In the genomic region with DNA sequence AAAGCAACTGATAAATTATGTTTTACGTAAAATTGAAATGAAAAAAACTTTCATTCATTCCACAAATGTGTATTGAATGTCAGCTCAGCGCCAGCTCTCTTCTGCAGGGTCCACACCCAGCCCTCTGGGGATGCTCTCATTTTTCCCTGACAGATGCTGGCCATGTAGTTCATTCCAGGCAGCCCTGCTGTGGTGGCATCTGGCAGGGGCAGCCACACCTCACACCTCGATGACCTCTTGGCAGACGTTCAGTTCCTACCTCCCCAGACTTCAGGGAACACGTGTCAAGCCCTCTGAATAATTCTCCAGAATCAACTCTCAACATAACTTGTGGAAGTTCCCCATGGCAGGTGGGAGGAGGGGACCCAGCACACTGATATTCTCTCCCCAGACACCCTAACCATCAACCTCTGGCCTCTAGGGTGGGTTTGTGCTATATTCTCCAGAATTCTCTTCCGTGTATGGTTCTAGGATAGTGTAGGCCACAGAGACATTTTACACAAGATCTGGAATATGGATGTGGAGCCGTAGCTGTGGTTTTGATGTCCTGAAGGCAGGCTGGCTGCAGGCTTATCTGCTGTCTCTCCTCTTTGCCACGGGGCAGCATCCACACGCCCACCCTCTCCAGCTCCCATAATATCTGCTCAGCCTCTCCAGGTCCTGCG, we compare ENCODE assay signal across 27 cellular contexts.
DNase-seq lines count a peak whose midpoint lies in the region; ATAC-seq, FAIRE-seq and TF ChIP-seq lines count a peak whose summit lies in the region.
"Had no signal": no experiment of that assay in that cellular context is flagged by ENCODE, and none has a peak within 500 bp of the region (broad histone marks: within the 10 kb centered on the region; RNA-seq: fewer than 3 reads in every experiment).

No MANE protein-coding gene starts in this region.

- TF ChIP-seq POLR2A in esophagus muscularis mucosa (IDR thresholded peaks at IDR 0.05; ENCODE audit: low read depth), result no peak

- H3K4me1 ChIP-seq in left ventricle myocardium inferior (peaks cover 14% of the 10 kb centered on the region), esophagus muscularis mucosa (peaks cover 0 to 14% (median 5%) of the 10 kb centered on the region in 4 donors)
- H3K4me1 ChIP-seq: ascending aorta had no signal

- H3K36me3 ChIP-seq in left ventricle myocardium inferior (no peaks in the 10 kb centered on the region), esophagus muscularis mucosa (no peaks in the 10 kb centered on the region)
- H3K36me3 ChIP-seq: ascending aorta, cardiac muscle cell, neutrophil had no signal

- DNase-seq in left ventricle myocardium inferior (no peak), Right ventricle myocardium inferior (ENCODE audit: missing footprints) (no peak), esophagus muscularis mucosa (ENCODE audit: extremely low spot score) (peak; percentile 90), urothelium cell line (ENCODE audit: low spot score) (no peak), NCI-H510A treated with DMSO at 0.1 percent for 48 hours (lab: John Stamatoyannopoulos, UW) (no peak)
- DNase-seq: activated CD4-positive, alpha-beta memory T cell treated with anti-CD3 and anti-CD28 coated beads, Interleukin-2, amount 10 ng/mL, durations not matched to agents 7 days and 5 days; activated CD4-positive, alpha-beta T cell treated with anti-CD3 and anti-CD28 coated beads for 1 hour; CD4-positive, alpha-beta memory T cell; EL; foreskin fibroblast; NCI-H1930; NCI-H2227 treated with DMSO at 0.1 percent for 48 hours; NCI-H82; stimulated activated naive CD8-positive, alpha-beta T cell treated with anti-CD3 and anti-CD28 coated beads, Interleukin-15, amount 100 ng/mL, for 72 hours had no signal

- H3K27me3 Mint-ChIP-seq in stimulated activated memory B cell treated with anti-CD40 and anti-IgM and Interleukin-4, amounts not matched to agents 10 μg/mL and 1 μg/mL and 100 μg/mL, for 72 hours, result peaks cover 20% of the 10 kb centered on the region
- H3K27me3 Mint-ChIP-seq: activated naive CD8-positive, alpha-beta T cell had no signal

- no peak overlapping the region for H3K4me3 Mint-ChIP-seq in stimulated activated memory B cell treated with anti-CD40 and anti-IgM and Interleukin-4, amounts not matched to agents 10 μg/mL and 1 μg/mL and 100 μg/mL, for 72 hours
- H3K4me3 Mint-ChIP-seq: activated CD4-positive, alpha-beta memory T cell treated with anti-CD3 and anti-CD28 coated beads, Interleukin-2, amount 10 ng/mL, durations not matched to agents 7 days and 5 days; activated naive CD8-positive, alpha-beta T cell; CD4-positive, alpha-beta memory T cell; memory B cell; stimulated activated naive CD8-positive, alpha-beta T cell treated with anti-CD3 and anti-CD28 coated beads, Interleukin-15, amount 100 ng/mL, for 72 hours; type B pancreatic cell had no signal

- H3K27ac Mint-ChIP-seq in stimulated activated memory B cell treated with anti-CD40 and anti-IgM and Interleukin-4, amounts not matched to agents 10 μg/mL and 1 μg/mL and 100 μg/mL, for 72 hours, result no peak overlapping the region
- H3K27ac Mint-ChIP-seq: activated CD4-positive, alpha-beta memory T cell treated with anti-CD3 and anti-CD28 coated beads, Interleukin-2, amount 10 ng/mL, durations not matched to agents 7 days and 5 days; activated naive CD8-positive, alpha-beta T cell; activated T-helper 2 cell treated with anti-CD3 and anti-CD28 coated beads, Interferon-gamma antibody, Interleukin-2, Interleukin-4, amounts not matched to agents 10 μg/mL and 5 μg/mL and 100 μg/mL, durations not matched to agents 14 hours and 24 hours and 36 hours; memory B cell; progenitor cell of endocrine pancreas; type B pancreatic cell had no signal

- peaks cover 14% of the 10 kb centered on the region for H3K4me1 Mint-ChIP-seq in stimulated activated memory B cell treated with anti-CD40 and anti-IgM and Interleukin-4, amounts not matched to agents 10 μg/mL and 1 μg/mL and 100 μg/mL, for 72 hours
- H3K4me1 Mint-ChIP-seq: activated CD4-positive, alpha-beta memory T cell treated with anti-CD3 and anti-CD28 coated beads, Interleukin-2, amount 10 ng/mL, durations not matched to agents 7 days and 5 days; CD4-positive, alpha-beta memory T cell; stimulated activated naive CD8-positive, alpha-beta T cell treated with anti-CD3 and anti-CD28 coated beads, Interleukin-15, amount 100 ng/mL, for 72 hours had no signal

- WGBS in esophagus muscularis mucosa, result 80% methylated on average over 9 of the region's 10 CpGs

- no peak for FAIRE-seq in urothelium cell line (lab: Jason Lieb, UNC)
- FAIRE-seq: GM12878 had no signal

- ATAC-seq in Right ventricle myocardium inferior, result no peak
- ATAC-seq in stimulated activated memory B cell treated with anti-CD40 and anti-IgM and Interleukin-4, amounts not matched to agents 10 μg/mL and 1 μg/mL and 100 μg/mL, for 72 hours, result peak; percentile 12
- no peak for ATAC-seq in GM21423 (IDR thresholded peaks at IDR 0.05; ENCODE audit: unreplicated experiment)
- ATAC-seq in HG02763 (IDR thresholded peaks at IDR 0.05; ENCODE audit: unreplicated experiment), result no peak
- ATAC-seq: GM12878; SK-N-SH treated with all-trans-retinoic acid at 6 μM for 48 hours; stimulated activated naive CD8-positive, alpha-beta T cell treated with anti-CD3 and anti-CD28 coated beads, Interleukin-15, amount 100 ng/mL, for 72 hours had no signal

- peaks cover 5% of the 10 kb centered on the region for H3K36me3 Mint-ChIP-seq in stimulated activated memory B cell treated with anti-CD40 and anti-IgM and Interleukin-4, amounts not matched to agents 10 μg/mL and 1 μg/mL and 100 μg/mL, for 72 hours
- H3K36me3 Mint-ChIP-seq: activated naive CD8-positive, alpha-beta T cell; type B pancreatic cell had no signal

- H3K27me3 ChIP-seq in left ventricle myocardium inferior (ENCODE audit: low read depth) (no peaks in the 10 kb centered on the region), esophagus muscularis mucosa (no peaks in the 10 kb centered on the region)
- H3K27me3 ChIP-seq: ascending aorta, cardiac muscle cell, neutrophil had no signal

- H3K27ac ChIP-seq in left ventricle myocardium inferior (replicated peaks), result peak overlapping the region; percentile 71
- peak overlapping the region in 3 of 4 donors; percentile 34 to 76 (median 55) for H3K27ac ChIP-seq in esophagus muscularis mucosa (replicated peaks in 1 of 4)
- H3K27ac ChIP-seq: ascending aorta, cardiac muscle cell, neutrophil had no signal

- TF ChIP-seq CTCF in left ventricle myocardium inferior (IDR thresholded peaks at IDR 0.05; ENCODE audit: borderline replicate concordance) (no peak), esophagus muscularis mucosa (IDR thresholded peaks at IDR 0.05) (no peak)

- peaks cover 2% of the 10 kb centered on the region for H3K9me3 Mint-ChIP-seq in stimulated activated memory B cell treated with anti-CD40 and anti-IgM and Interleukin-4, amounts not matched to agents 10 μg/mL and 1 μg/mL and 100 μg/mL, for 72 hours
- H3K9me3 Mint-ChIP-seq: activated T-helper 2 cell treated with anti-CD3 and anti-CD28 coated beads, Interferon-gamma antibody, Interleukin-2, Interleukin-4, amounts not matched to agents 10 μg/mL and 5 μg/mL and 100 μg/mL, durations not matched to agents 14 hours and 24 hours and 36 hours; type B pancreatic cell had no signal

- H3K9me3 ChIP-seq in left ventricle myocardium inferior (replicated peaks) (no peaks in the 10 kb centered on the region), esophagus muscularis mucosa (peaks cover 0 to 4% (median 0%) of the 10 kb centered on the region in 4 donors)
- H3K9me3 ChIP-seq: ascending aorta, neutrophil had no signal

- intact Hi-C loops in left ventricle myocardium inferior (cut with micrococcal nuclease), result no loop called here
- intact Hi-C loops in Right ventricle myocardium inferior (cut with DNase I), result no loop called here
- intact Hi-C loops in esophagus muscularis mucosa (cut with DNase I), result no loop called here

- no peak for TF ChIP-seq EP300 in esophagus muscularis mucosa (IDR thresholded peaks at IDR 0.05)

- no peak overlapping the region for H3K4me3 ChIP-seq in left ventricle myocardium inferior
- no peak overlapping the region for H3K4me3 ChIP-seq in esophagus muscularis mucosa
- H3K4me3 ChIP-seq: ascending aorta, cardiac muscle cell, GM12878 had no signal
